ENCODE assay signal across 22 cellular contexts in the genomic region with DNA sequence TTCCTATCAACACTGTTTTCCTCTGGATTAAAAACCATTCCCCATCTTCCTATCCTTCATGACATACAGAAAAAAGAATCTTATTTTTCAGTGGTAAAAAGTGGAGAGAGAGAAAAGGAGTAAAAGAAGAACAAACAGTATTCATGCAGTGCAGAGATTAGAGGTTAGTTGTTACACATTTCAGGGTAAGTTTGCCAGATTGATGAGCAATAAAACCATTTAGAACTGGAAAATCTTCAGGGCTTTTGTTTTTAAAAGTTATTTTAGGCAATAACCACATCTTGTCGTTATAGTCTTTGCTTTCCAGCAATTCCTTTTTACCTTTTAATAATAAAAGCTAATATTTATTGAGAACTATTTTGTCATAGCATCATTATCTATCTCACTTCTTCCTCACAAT.
A peak's percentile ranks its signal among the peaks of the same experiment; 100 is the strongest.
DNase-seq lines count a peak whose midpoint lies in the region; ATAC-seq, FAIRE-seq and TF ChIP-seq lines count a peak whose summit lies in the region.
"Had no signal": no experiment of that assay in that cellular context is flagged by ENCODE, and none has a peak within 500 bp of the region (broad histone marks: within the 10 kb centered on the region; RNA-seq: fewer than 3 reads in every experiment).

No MANE protein-coding gene starts in this region.

- H3K9me3 ChIP-seq in T-helper 17 cell (ENCODE audit: control insufficient read depth, low read length, poor library complexity, severe bottlenecking): no peaks in the 10 kb centered on the region
- H3K9me3 ChIP-seq: HAP-1, Peyer's patch had no signal

- no peak for FAIRE-seq in GM12892 (lab: Jason Lieb, UNC)
- FAIRE-seq: G401.6, HTR-8/SVneo had no signal

- no peak overlapping the region for H3K4me3 Mint-ChIP-seq in T-helper 17 cell
- H3K4me3 Mint-ChIP-seq: IgD-negative memory B cell had no signal

- H3K27ac Mint-ChIP-seq in T-helper 17 cell: peak overlapping the region; percentile 56

- peaks cover 10% of the 10 kb centered on the region for H3K4me1 Mint-ChIP-seq in T-helper 17 cell

- H3K36me3 Mint-ChIP-seq in T-helper 17 cell (ENCODE audit: low read depth): peaks cover 12% of the 10 kb centered on the region

- no peak for TF ChIP-seq POLR2A in GM12892 (IDR thresholded peaks at IDR 0.05; ENCODE audit: low read depth, low read length)

- DNase-seq in GM03348 (ENCODE audit: low spot score) (peak; percentile 19), T-helper 17 cell (no peak), fibroblast of peridontal ligament (ENCODE audit: extremely low read depth) (peak; percentile 55), GM12892 (ENCODE audit: insufficient read length) (no peak), MV-4-11 (lab: John Stamatoyannopoulos, UW) (no peak), GF-D8 (lab: John Stamatoyannopoulos, UW) (no peak), NCI-H2081 (lab: John Stamatoyannopoulos, UW) (no peak)
- DNase-seq: AML-193, DMS79 treated with DMSO at 0.1 percent for 48 hours, Karpas-422, NCI-H1092, NCI-H1436 treated with DMSO at 0.1 percent for 48 hours, NCI-H2029, NCI-H2171 treated with DMSO at 0.1 percent for 48 hours, NCI-H446, NCI-H69, Peyer's patch, SW 1271 had no signal

- H3K27me3 Mint-ChIP-seq in T-helper 17 cell: no peaks in the 10 kb centered on the region
- H3K27me3 Mint-ChIP-seq: IgD-negative memory B cell had no signal

- ATAC-seq in T-helper 17 cell: no peak

Comparison
In these comparisons a context has a peak if more than half of its experiments do, and no peak if none do; other contexts are left out.
1. DNase-seq: peak in GM03348 (single experiment) and fibroblast of peridontal ligament (single experiment); none in T-helper 17 cell (0 of 3), GM12892 (single experiment), MV-4-11 (single experiment), GF-D8 (single experiment) and NCI-H2081 (0 of 2).